In the genomic region with DNA sequence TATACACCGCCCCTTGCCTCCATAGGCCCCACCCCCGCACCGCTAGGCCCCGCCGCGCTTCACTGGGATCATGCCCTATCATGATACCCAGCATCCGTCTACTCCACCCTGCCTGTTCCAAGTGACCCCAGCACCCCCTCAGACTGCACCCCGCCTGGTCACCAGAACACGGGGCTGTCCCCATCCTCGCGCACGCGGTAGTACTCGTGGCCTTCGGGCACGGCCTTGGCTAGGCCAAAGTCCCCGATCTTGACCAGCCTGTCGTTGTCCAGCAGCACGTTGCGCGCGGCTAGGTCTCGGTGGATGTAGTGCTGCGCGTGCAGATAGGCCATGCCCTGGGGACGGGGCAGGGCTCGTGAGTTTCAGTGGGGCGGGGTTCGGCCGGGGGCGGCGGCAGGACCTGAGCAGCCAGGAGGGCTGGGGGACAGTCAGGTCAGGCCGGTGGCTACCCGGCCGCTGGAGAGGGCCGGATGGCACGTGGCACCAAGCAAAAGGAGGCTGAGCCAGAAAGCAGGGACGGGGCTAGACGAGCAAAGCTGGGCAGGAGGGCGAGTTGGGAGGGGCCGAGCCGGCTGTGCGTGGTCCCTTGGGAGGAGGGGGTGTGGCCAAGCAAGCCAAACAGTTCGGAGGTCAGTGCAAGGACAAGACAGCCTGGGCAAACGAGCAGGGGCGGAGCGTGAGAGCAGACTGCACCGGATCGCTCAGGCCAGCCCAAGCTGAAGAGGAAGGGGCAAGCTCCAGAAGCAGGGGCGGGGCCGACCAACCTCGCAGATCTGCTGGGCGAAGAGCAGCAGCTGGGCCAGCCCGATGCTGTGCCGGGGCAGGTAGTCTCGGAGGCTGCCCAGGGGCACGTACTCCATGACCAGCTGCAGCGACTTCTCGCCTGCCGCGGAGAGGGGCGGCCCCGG, we compare ENCODE assay signal across 10 cellular contexts. TPM values are rescaled to one million over a fixed set of nuclear protein-coding genes. Genes with fewer than 3 reads are reported as not detected.
DNase-seq lines count a peak whose midpoint lies in the region; ATAC-seq and TF ChIP-seq lines count a peak whose summit lies in the region.
"Had no signal": no experiment of that assay in that cellular context is flagged by ENCODE, and none has a peak within 500 bp of the region (broad histone marks: within the 10 kb centered on the region; RNA-seq: fewer than 3 reads in every experiment).

No MANE protein-coding gene starts in this region.

- H3K4me3 Mint-ChIP-seq in glutamatergic neuron (ENCODE audit: unreplicated experiment), result peak overlapping the region; percentile 88
- no peak overlapping the region for H3K4me3 Mint-ChIP-seq in activated naive CD4-positive, alpha-beta T cell treated with anti-CD3 and anti-CD28 coated beads, Interleukin-2, amount 10 ng/mL, durations not matched to agents 7 days and 5 days
- H3K4me3 Mint-ChIP-seq: natural killer cell had no signal

- peaks cover 5% of the 10 kb centered on the region for H3K4me1 Mint-ChIP-seq in glutamatergic neuron (ENCODE audit: low read depth, unreplicated experiment)
- H3K4me1 Mint-ChIP-seq in activated naive CD4-positive, alpha-beta T cell treated with anti-CD3 and anti-CD28 coated beads, Interleukin-2, amount 10 ng/mL, durations not matched to agents 7 days and 5 days, result no peaks in the 10 kb centered on the region
- H3K4me1 Mint-ChIP-seq: natural killer cell had no signal

- H3K27ac ChIP-seq in Panc1 (ENCODE audit: low read length), result no peak overlapping the region
- no peak overlapping the region for H3K27ac ChIP-seq in mesendoderm (ENCODE audit: low read depth, low read length)
- H3K27ac ChIP-seq in upper lobe of left lung, result peak overlapping the region in 2 of 4 donors; percentile 14 to 40

- POLR2A ChIA-PET in Panc1 (lab: Charles Lee), result no interaction called here

- peaks cover 2% of the 10 kb centered on the region for H3K9me3 Mint-ChIP-seq in glutamatergic neuron (ENCODE audit: unreplicated experiment)
- no peaks in the 10 kb centered on the region for H3K9me3 Mint-ChIP-seq in activated naive CD4-positive, alpha-beta T cell treated with anti-CD3 and anti-CD28 coated beads, Interleukin-2, amount 10 ng/mL, durations not matched to agents 7 days and 5 days
- H3K9me3 Mint-ChIP-seq: natural killer cell had no signal

- no peaks in the 10 kb centered on the region for H3K79me1 ChIP-seq in mesendoderm (ENCODE audit: low read length)

- H3K18ac ChIP-seq in mesendoderm (ENCODE audit: low read length), result no peak overlapping the region

- peak overlapping the region; percentile 81 for H3K9ac ChIP-seq in mesendoderm (ENCODE audit: low read length)

- H3K27ac Mint-ChIP-seq in glutamatergic neuron (ENCODE audit: unreplicated experiment), result peak overlapping the region; percentile 96
- no peak overlapping the region for H3K27ac Mint-ChIP-seq in activated naive CD4-positive, alpha-beta T cell treated with anti-CD3 and anti-CD28 coated beads, Interleukin-2, amount 10 ng/mL, durations not matched to agents 7 days and 5 days
- H3K27ac Mint-ChIP-seq: natural killer cell had no signal

- H3K79me2 ChIP-seq in mesendoderm (ENCODE audit: control insufficient read depth, insufficient read depth, low read length), result no peaks in the 10 kb centered on the region

- ATAC-seq in Panc1 (peak; percentile 25), upper lobe of left lung (ENCODE audit: low FRiP score in 2 of 2) (peak; percentile 37 to 63), GM18519 (IDR thresholded peaks at IDR 0.05; ENCODE audit: low FRiP score, unreplicated experiment) (no peak)

- intact Hi-C loops in Panc1 (cut with micrococcal nuclease; ENCODE audit: unreplicated experiment), result no loop called here

- no peak overlapping the region for H2BK5ac ChIP-seq in mesendoderm (ENCODE audit: low read length)

- CTCF ChIA-PET in Panc1 (lab: Charles Lee), result no interaction called here
- CTCF ChIA-PET in activated naive CD4-positive, alpha-beta T cell treated with anti-CD3 and anti-CD28 coated beads, Interleukin-2, amount 10 ng/mL, durations not matched to agents 7 days and 5 days (lab: Charles Lee), result no interaction called here

- H4K8ac ChIP-seq in mesendoderm (ENCODE audit: low read depth, low read length), result no peak overlapping the region

- no peak overlapping the region for H2AK5ac ChIP-seq in mesendoderm (ENCODE audit: low read length)

- H3K27me3 ChIP-seq in Panc1 (ENCODE audit: control insufficient read depth, insufficient read depth, low read length) (no peaks in the 10 kb centered on the region), mesendoderm (ENCODE audit: insufficient read depth, low read length, poor library complexity) (no peaks in the 10 kb centered on the region), upper lobe of left lung (no peaks in the 10 kb centered on the region)

- no peak overlapping the region for H4K5ac ChIP-seq in mesendoderm (ENCODE audit: low read length)

- DNase-seq in Panc1 (ENCODE audit: low read depth, low spot score), result no peak
- DNase-seq in glutamatergic neuron, result peak; percentile 97
- peak; percentile 94 for DNase-seq in mesendoderm
- peak in 1 of 2 donors; percentile 80 for DNase-seq in upper lobe of left lung
- no peak for DNase-seq in CD1c-positive myeloid dendritic cell (ENCODE audit: extremely low spot score)
- DNase-seq in NCI-H524 treated with DMSO at 0.1 percent for 48 hours (lab: John Stamatoyannopoulos, UW), result no peak
- DNase-seq in activated naive CD4-positive, alpha-beta T cell treated with anti-CD3 and anti-CD28 coated beads, Interleukin-2, amount 10 ng/mL, durations not matched to agents 7 days and 5 days, result no peak
- DNase-seq: natural killer cell, NCI-H748 treated with DMSO at 0.1 percent for 48 hours had no signal

- H3K4me1 ChIP-seq in Panc1 (ENCODE audit: control insufficient read depth, insufficient read depth, low read length) (no peaks in the 10 kb centered on the region), mesendoderm (ENCODE audit: control insufficient read depth, low read depth, low read length) (peaks cover 3% of the 10 kb centered on the region), upper lobe of left lung (no peaks in the 10 kb centered on the region)

- peak overlapping the region; percentile 89 for H3K56ac ChIP-seq in mesendoderm (ENCODE audit: low read length)

- H2BK120ac ChIP-seq in mesendoderm (ENCODE audit: low read depth, low read length), result no peak overlapping the region

- BruUV-seq in Panc1 (replicated peaks; lab: Mats Ljungman, UMichigan), result no TSS peak

- no peak overlapping the region for H2BK15ac ChIP-seq in mesendoderm (replicated peaks; ENCODE audit: low read depth)

- WGBS in mesendoderm (ENCODE audit: extremely low coverage, insufficient coverage, low lambda C conversion rate), result no CpG with 5 or more reads among the region's 63 CpGs
- WGBS in upper lobe of left lung, 2 donors, result 88% methylated on average over 41 to 59 of the region's 63 CpGs

- in situ Hi-C loops in Panc1 (cut with HindIII; ENCODE audit: low pct_unique_long_range_greater_than_20kb, low sequenced_read_pairs), result no loop called here

- TF ChIP-seq CTCF in Panc1 (IDR thresholded peaks at IDR 0.05) (no peak), glutamatergic neuron (IDR thresholded peaks at IDR 0.05; ENCODE audit: partially characterized antibody, unreplicated experiment) (no peak), upper lobe of left lung (IDR thresholded peaks at IDR 0.05) (no peak)

- no peak overlapping the region for H3K23ac ChIP-seq in mesendoderm (ENCODE audit: low read length)

- H3K27me3 Mint-ChIP-seq in glutamatergic neuron (ENCODE audit: unreplicated experiment), result peaks cover 4% of the 10 kb centered on the region
- H3K27me3 Mint-ChIP-seq in activated naive CD4-positive, alpha-beta T cell treated with anti-CD3 and anti-CD28 coated beads, Interleukin-2, amount 10 ng/mL, durations not matched to agents 7 days and 5 days, result no peaks in the 10 kb centered on the region

- H3K4me3 ChIP-seq in Panc1 (ENCODE audit: low read depth in 2 of 2, low read length in 2 of 2) (no peak overlapping the region), mesendoderm (ENCODE audit: low read length) (peak overlapping the region; percentile 23), upper lobe of left lung (no peak overlapping the region)

- H3K36me3 ChIP-seq in Panc1 (ENCODE audit: control insufficient read depth, insufficient read depth, low read length) (no peaks in the 10 kb centered on the region), mesendoderm (ENCODE audit: control insufficient read depth, insufficient read depth, low read length) (no peaks in the 10 kb centered on the region), upper lobe of left lung (peaks cover 10 to 82% (median 64%) of the 10 kb centered on the region in 4 donors)

- no peak for TF ChIP-seq EP300 in upper lobe of left lung (IDR thresholded peaks at IDR 0.05)

- TF ChIP-seq POLR2A in upper lobe of left lung (IDR thresholded peaks at IDR 0.05), result no peak

- peak overlapping the region; percentile 96 for H3K4me2 ChIP-seq in mesendoderm (ENCODE audit: low read length)

- H3K36me3 Mint-ChIP-seq in glutamatergic neuron (ENCODE audit: unreplicated experiment), result no peaks in the 10 kb centered on the region
- peaks cover 37% of the 10 kb centered on the region for H3K36me3 Mint-ChIP-seq in activated naive CD4-positive, alpha-beta T cell treated with anti-CD3 and anti-CD28 coated beads, Interleukin-2, amount 10 ng/mL, durations not matched to agents 7 days and 5 days
- H3K36me3 Mint-ChIP-seq: natural killer cell had no signal

- H3K4ac ChIP-seq in mesendoderm (ENCODE audit: low read depth, low read length), result no peak overlapping the region

- H3K9me3 ChIP-seq in Panc1 (ENCODE audit: control insufficient read depth, insufficient read depth, low read depth, low read length) (no peaks in the 10 kb centered on the region), upper lobe of left lung (no peaks in the 10 kb centered on the region)

RNA-seq across cellular contexts. Expression of a gene that starts 13.6 kb away (rescaled TPM):
- total RNA-seq in Panc1 (2021; ENCODE audit: unreplicated experiment) (10.5 TPM), glutamatergic neuron (ENCODE audit: unreplicated experiment) (2.0 TPM), upper lobe of left lung (10 to 100 TPM; 12.7 to 53.9 (median 20.5) TPM)
- polyA plus RNA-seq in Panc1 (2012; ENCODE audit: insufficient read length), result 17.8 TPM
- polyA plus RNA-seq in mesendoderm (2013, experiment 1 of 2), result 8.1 TPM
- polyA plus RNA-seq in mesendoderm (2013, experiment 2 of 2), result 8.7 TPM

RNA-seq across cellular contexts. Expression of a gene that starts 19.7 kb away (rescaled TPM):
- total RNA-seq in Panc1 (2021; ENCODE audit: unreplicated experiment) (55.6 TPM), glutamatergic neuron (ENCODE audit: unreplicated experiment) (24.8 TPM), upper lobe of left lung (10 to 100 TPM; 17.8 to 49.9 (median 37.2) TPM)
- polyA plus RNA-seq in Panc1 (2012; ENCODE audit: insufficient read length), result 65.2 TPM
- polyA plus RNA-seq in mesendoderm (2013, experiment 1 of 2), result 54.4 TPM
- 53.6 TPM for polyA plus RNA-seq in mesendoderm (2013, experiment 2 of 2)

RNA-seq across cellular contexts. Expression of a gene that starts 27.4 kb away (rescaled TPM):
- 104 TPM for total RNA-seq in Panc1 (2021; ENCODE audit: unreplicated experiment)
- 78.8 TPM for polyA plus RNA-seq in Panc1 (2012; ENCODE audit: insufficient read length)
- 90.4 TPM for total RNA-seq in glutamatergic neuron (ENCODE audit: unreplicated experiment)
- 21.2 TPM for polyA plus RNA-seq in mesendoderm (2013, experiment 1 of 2)
- polyA plus RNA-seq in mesendoderm (2013, experiment 2 of 2), result 21.8 TPM
- total RNA-seq in upper lobe of left lung, result 100 to 1,000 TPM in 5 of 6 donors, 10 to 100 TPM in 1; 91.5 to 569 (median 152) TPM

RNA-seq across cellular contexts. Expression of a gene that starts 37.2 kb away (rescaled TPM):
- 25.5 TPM for total RNA-seq in Panc1 (2021; ENCODE audit: unreplicated experiment)
- 33.6 TPM for polyA plus RNA-seq in Panc1 (2012; ENCODE audit: insufficient read length)
- 16.0 TPM for total RNA-seq in glutamatergic neuron (ENCODE audit: unreplicated experiment)
- 21.9 TPM for polyA plus RNA-seq in mesendoderm (2013, experiment 1 of 2)
- polyA plus RNA-seq in mesendoderm (2013, experiment 2 of 2), result 20.5 TPM
- total RNA-seq in upper lobe of left lung, result 10 to 100 TPM; 16.6 to 27.5 (median 26.0) TPM

RNA-seq across cellular contexts. Expression of a gene that starts 43.4 kb away (rescaled TPM):
- total RNA-seq in Panc1 (2021; ENCODE audit: unreplicated experiment) (1.3 TPM), glutamatergic neuron (ENCODE audit: unreplicated experiment) (9.4 TPM), upper lobe of left lung (10 to 100 TPM in 1 of 6 donors, 1 to 10 TPM in 5; 1.8 to 21.6 (median 5.4) TPM)
- 1.3 TPM for polyA plus RNA-seq in Panc1 (2012; ENCODE audit: insufficient read length)
- 3.0 TPM for polyA plus RNA-seq in mesendoderm (2013, experiment 1 of 2)
- 2.3 TPM for polyA plus RNA-seq in mesendoderm (2013, experiment 2 of 2)

Comparison
In these comparisons a context has a peak if more than half of its experiments do, and no peak if none do; other contexts are left out.
1. DNase-seq: peak in glutamatergic neuron (single experiment) and mesendoderm (single experiment); none in Panc1 (single experiment), CD1c-positive myeloid dendritic cell (single experiment), NCI-H524 treated with DMSO at 0.1 percent for 48 hours (single experiment) and activated naive CD4-positive, alpha-beta T cell treated with anti-CD3 and anti-CD28 coated beads, Interleukin-2, amount 10 ng/mL, durations not matched to agents 7 days and 5 days (single experiment).